9 cellular contexts compared by ENCODE assay signal in genomic region chr9:19085295-19085694, GRCh38.
DNase-seq lines count a peak whose midpoint lies in the region; ATAC-seq and TF ChIP-seq lines count a peak whose summit lies in the region.
"Had no signal": no experiment of that assay in that cellular context is flagged by ENCODE, and none has a peak within 500 bp of the region (broad histone marks: within the 10 kb centered on the region; RNA-seq: fewer than 3 reads in every experiment).

No MANE protein-coding gene starts in this region.

- in situ Hi-C loops in GM13977 (cut with MboI; ENCODE audit: low pct_unique_long_range_greater_than_20kb, low sequenced_read_pairs, unreplicated experiment): loop anchor here (10.0 kb wide), 1 partner anchor 370 kb away; no protein-coding TSS in a partner anchor
- in situ Hi-C loops in HAP-1 (cut with MboI; ENCODE audit: low sequenced_read_pairs): no loop called here

- H3K4me2 ChIP-seq in OCI-LY3 (ENCODE audit: low read length): no peak overlapping the region

- H3K79me2 ChIP-seq in OCI-LY3 (ENCODE audit: low read length): peaks cover 4% of the 10 kb centered on the region

- peak; percentile 33 for TF ChIP-seq CTCF in GM13977 (IDR thresholded peaks at IDR 0.05; ENCODE audit: extremely low read depth, insufficient read depth, missing control alignments)
- TF ChIP-seq CTCF in OCI-LY3 (IDR thresholded peaks at IDR 0.05; ENCODE audit: low read depth, low read length): peak; percentile 61
- peak; percentile 21 for TF ChIP-seq CTCF in fibroblast of mammary gland (conservative IDR thresholded peaks at IDR 0.05; ENCODE audit: control insufficient read depth, insufficient read depth, low read depth, low read length)
- no peak for TF ChIP-seq CTCF in tibial artery (IDR thresholded peaks at IDR 0.05)

- H3K4me1 ChIP-seq in OCI-LY3 (ENCODE audit: low read length): no peaks in the 10 kb centered on the region
- no peaks in the 10 kb centered on the region for H3K4me1 ChIP-seq in tibial artery
- no peaks in the 10 kb centered on the region for H3K4me1 ChIP-seq in HAP-1

- H3K4me3 ChIP-seq in OCI-LY3 (ENCODE audit: low read length) (no peak overlapping the region), fibroblast of mammary gland (ENCODE audit: control insufficient read depth, low read depth, low read length) (no peak overlapping the region), tibial artery (no peak overlapping the region), HAP-1 (no peak overlapping the region)

- H3K27ac ChIP-seq in OCI-LY3 (ENCODE audit: low read length) (no peak overlapping the region), tibial artery (no peak overlapping the region)
- H3K27ac ChIP-seq: HL-60 had no signal

- H3K9me3 ChIP-seq in OCI-LY3 (ENCODE audit: insufficient read depth, low read length): no peaks in the 10 kb centered on the region
- no peaks in the 10 kb centered on the region for H3K9me3 ChIP-seq in tibial artery
- no peaks in the 10 kb centered on the region for H3K9me3 ChIP-seq in HAP-1

- H3K36me3 ChIP-seq in OCI-LY3 (replicated peaks; ENCODE audit: low read depth, low read length) (peaks cover 44% of the 10 kb centered on the region), tibial artery (peaks cover 45 to 76% (median 60%) of the 10 kb centered on the region in 3 donors), HAP-1 (replicated peaks) (peaks cover 70% of the 10 kb centered on the region)

- H3K9ac ChIP-seq in OCI-LY3 (ENCODE audit: low read length): no peak overlapping the region

- H2AFZ ChIP-seq in OCI-LY3 (ENCODE audit: low read depth, low read length): no peak overlapping the region

- H4K20me1 ChIP-seq in OCI-LY3 (ENCODE audit: insufficient read depth, low read length): no peaks in the 10 kb centered on the region

- H3K27me3 ChIP-seq in OCI-LY3 (ENCODE audit: low read depth, low read length): no peaks in the 10 kb centered on the region
- no peaks in the 10 kb centered on the region for H3K27me3 ChIP-seq in tibial artery
- no peaks in the 10 kb centered on the region for H3K27me3 ChIP-seq in HAP-1 (ENCODE audit: low read depth)

- no peak for ATAC-seq in GM19397 (IDR thresholded peaks at IDR 0.05; ENCODE audit: unreplicated experiment)

- intact Hi-C loops in tibial artery (cut with DNase I; ENCODE audit: low total_unique reads): no loop called here

- DNase-seq in AG20443 (ENCODE audit: low spot score): peak; percentile 11
- peak; percentile 38 for DNase-seq in GM13977 (ENCODE audit: low spot score)
- peak; percentile 18 for DNase-seq in fibroblast of mammary gland (ENCODE audit: low read depth)
- no peak for DNase-seq in anterior cingulate cortex (lab: John Stamatoyannopoulos, UW)
- no peak for DNase-seq in tibial artery
- no peak for DNase-seq in HAP-1 (ENCODE audit: low spot score in 2 of 2)

Comparison
In these comparisons a context has a peak if more than half of its experiments do, and no peak if none do; other contexts are left out.
1. DNase-seq: peak in AG20443 (single experiment), GM13977 (single experiment) and fibroblast of mammary gland (single experiment); none in anterior cingulate cortex (0 of 58), tibial artery (0 of 2) and HAP-1 (0 of 2).
2. CTCF ChIP-seq: peak in GM13977 (single experiment), OCI-LY3 (single experiment) and fibroblast of mammary gland (single experiment); none in tibial artery (0 of 2).